Comparison of ENCODE assay signal across 1 cellular context in the genomic region with DNA sequence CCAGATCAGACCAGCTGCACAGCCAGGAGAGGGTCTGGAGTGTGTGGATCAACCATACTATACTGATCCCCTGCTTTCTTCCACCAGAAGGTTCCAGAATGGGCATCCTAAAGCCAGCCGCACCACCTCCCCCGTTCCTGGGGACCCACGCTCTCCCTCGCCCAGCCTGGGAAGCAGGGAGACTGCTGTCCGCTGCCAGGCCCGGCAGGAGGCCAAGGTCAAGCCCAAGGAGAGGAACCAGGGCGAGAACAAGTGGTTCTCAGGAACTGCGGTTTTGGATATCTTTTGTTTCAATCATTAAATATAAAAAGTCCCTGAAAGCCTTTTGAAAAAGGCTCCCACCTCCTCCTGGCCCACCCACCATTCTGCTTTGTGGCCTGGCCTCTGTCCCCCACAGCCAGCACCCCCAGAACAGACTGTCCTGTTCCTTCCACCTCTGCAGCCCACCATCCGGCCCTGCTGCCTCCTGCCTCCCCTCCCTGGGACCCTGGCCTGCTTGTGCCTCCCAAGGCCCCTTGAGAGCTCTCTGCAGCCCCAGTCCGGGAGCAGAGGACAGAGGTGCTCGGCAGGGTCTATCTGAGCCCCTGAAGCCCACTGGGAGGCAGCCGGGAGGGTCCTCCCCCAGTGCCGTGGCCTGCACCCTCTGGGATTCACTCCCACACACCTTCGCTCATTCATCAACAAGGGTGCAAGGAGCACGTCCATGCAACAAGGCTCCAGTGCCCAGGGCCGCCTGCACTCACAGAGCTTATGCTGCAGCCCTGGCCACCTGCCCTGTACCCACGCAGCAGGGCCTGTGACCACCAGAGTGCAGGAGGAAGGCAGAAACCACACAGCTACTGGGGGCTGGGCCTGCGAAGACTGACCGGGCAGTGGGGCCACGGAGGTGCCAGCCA.
TF ChIP-seq lines count a peak whose summit lies in the region.

No MANE protein-coding gene starts in this region.

TF ChIP-seq in K562, 482 proteins besides CTCF, POLR2A, EP300 and RAD21:
- peak; percentile 47 for TF ChIP-seq ESRRA (IDR thresholded peaks at IDR 0.05; ENCODE audit: borderline replicate concordance, low read depth)
- TF ChIP-seq, protein P1, sequence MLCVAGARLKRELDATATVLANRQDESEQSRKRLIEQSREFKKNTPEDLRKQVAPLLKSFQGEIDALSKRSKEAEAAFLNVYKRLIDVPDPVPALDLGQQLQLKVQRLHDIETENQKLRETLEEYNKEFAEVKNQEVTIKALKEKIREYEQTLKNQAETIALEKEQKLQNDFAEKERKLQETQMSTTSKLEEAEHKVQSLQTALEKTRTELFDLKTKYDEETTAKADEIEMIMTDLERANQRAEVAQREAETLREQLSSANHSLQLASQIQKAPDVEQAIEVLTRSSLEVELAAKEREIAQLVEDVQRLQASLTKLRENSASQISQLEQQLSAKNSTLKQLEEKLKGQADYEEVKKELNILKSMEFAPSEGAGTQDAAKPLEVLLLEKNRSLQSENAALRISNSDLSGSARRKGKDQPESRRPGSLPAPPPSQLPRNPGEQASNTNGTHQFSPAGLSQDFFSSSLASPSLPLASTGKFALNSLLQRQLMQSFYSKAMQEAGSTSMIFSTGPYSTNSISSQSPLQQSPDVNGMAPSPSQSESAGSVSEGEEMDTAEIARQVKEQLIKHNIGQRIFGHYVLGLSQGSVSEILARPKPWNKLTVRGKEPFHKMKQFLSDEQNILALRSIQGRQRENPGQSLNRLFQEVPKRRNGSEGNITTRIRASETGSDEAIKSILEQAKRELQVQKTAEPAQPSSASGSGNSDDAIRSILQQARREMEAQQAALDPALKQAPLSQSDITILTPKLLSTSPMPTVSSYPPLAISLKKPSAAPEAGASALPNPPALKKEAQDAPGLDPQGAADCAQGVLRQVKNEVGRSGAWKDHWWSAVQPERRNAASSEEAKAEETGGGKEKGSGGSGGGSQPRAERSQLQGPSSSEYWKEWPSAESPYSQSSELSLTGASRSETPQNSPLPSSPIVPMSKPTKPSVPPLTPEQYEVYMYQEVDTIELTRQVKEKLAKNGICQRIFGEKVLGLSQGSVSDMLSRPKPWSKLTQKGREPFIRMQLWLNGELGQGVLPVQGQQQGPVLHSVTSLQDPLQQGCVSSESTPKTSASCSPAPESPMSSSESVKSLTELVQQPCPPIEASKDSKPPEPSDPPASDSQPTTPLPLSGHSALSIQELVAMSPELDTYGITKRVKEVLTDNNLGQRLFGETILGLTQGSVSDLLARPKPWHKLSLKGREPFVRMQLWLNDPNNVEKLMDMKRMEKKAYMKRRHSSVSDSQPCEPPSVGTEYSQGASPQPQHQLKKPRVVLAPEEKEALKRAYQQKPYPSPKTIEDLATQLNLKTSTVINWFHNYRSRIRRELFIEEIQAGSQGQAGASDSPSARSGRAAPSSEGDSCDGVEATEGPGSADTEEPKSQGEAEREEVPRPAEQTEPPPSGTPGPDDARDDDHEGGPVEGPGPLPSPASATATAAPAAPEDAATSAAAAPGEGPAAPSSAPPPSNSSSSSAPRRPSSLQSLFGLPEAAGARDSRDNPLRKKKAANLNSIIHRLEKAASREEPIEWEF (CRISPR knock-in tag; IDR thresholded peaks at IDR 0.05), result no peak
- no peak for TF ChIP-seq FOXP1 (CRISPR knock-in tag; IDR thresholded peaks at IDR 0.05)
